1 cellular context compared by ENCODE assay signal in genomic region chr22:50250555-50251471, GRCh38.
TF ChIP-seq lines count a peak whose summit lies in the region.

A gene with protein sequence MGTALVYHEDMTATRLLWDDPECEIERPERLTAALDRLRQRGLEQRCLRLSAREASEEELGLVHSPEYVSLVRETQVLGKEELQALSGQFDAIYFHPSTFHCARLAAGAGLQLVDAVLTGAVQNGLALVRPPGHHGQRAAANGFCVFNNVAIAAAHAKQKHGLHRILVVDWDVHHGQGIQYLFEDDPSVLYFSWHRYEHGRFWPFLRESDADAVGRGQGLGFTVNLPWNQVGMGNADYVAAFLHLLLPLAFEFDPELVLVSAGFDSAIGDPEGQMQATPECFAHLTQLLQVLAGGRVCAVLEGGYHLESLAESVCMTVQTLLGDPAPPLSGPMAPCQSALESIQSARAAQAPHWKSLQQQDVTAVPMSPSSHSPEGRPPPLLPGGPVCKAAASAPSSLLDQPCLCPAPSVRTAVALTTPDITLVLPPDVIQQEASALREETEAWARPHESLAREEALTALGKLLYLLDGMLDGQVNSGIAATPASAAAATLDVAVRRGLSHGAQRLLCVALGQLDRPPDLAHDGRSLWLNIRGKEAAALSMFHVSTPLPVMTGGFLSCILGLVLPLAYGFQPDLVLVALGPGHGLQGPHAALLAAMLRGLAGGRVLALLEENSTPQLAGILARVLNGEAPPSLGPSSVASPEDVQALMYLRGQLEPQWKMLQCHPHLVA (minus strand): TSS chr22:50251265. CDS start chr22:50251032, 233 bp downstream.

TF ChIP-seq in HepG2, 621 proteins besides CTCF, POLR2A, EP300 and RAD21 (continued from another document and continues in another):
- TF ChIP-seq, protein P1, sequence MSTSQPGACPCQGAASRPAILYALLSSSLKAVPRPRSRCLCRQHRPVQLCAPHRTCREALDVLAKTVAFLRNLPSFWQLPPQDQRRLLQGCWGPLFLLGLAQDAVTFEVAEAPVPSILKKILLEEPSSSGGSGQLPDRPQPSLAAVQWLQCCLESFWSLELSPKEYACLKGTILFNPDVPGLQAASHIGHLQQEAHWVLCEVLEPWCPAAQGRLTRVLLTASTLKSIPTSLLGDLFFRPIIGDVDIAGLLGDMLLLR (CRISPR knock-in tag; IDR thresholded peaks at IDR 0.05), result peak; percentile 78
- TF ChIP-seq ZNF329 (CRISPR knock-in tag; IDR thresholded peaks at IDR 0.05; ENCODE audit: low read depth) (0 out of 2 replicates have a peak, but pooled peaks have one; percentile 24), ZIK1 (CRISPR knock-in tag; IDR thresholded peaks at IDR 0.05; ENCODE audit: borderline replicate concordance, low read depth) (peak; percentile 25; the same call in 1 of the 2 replicates), MEIS1 (CRISPR knock-in tag; IDR thresholded peaks at IDR 0.05; ENCODE audit: borderline replicate concordance) (0 out of 2 replicates have a peak, but pooled peaks have one; percentile 5), ZBTB38 (CRISPR knock-in tag; IDR thresholded peaks at IDR 0.05) (0 out of 2 replicates have a peak, but pooled peaks have one; percentile 25), ZZZ3 (CRISPR knock-in tag; IDR thresholded peaks at IDR 0.05; ENCODE audit: borderline replicate concordance) (peak; percentile 21; the same call in 1 of the 2 replicates), ZBTB2 (CRISPR knock-in tag; IDR thresholded peaks at IDR 0.05; ENCODE audit: low read depth) (peak; percentile 78), ZNF264 (CRISPR knock-in tag; IDR thresholded peaks at IDR 0.05) (no peak), PTBP1 (IDR thresholded peaks at IDR 0.05; ENCODE audit: low read depth, low read length, poor library complexity, severe bottlenecking) (no peak), EED (CRISPR knock-in tag; IDR thresholded peaks at IDR 0.05) (peak; percentile 32; the same call in 1 of the 2 replicates), ZNF570 (CRISPR knock-in tag; IDR thresholded peaks at IDR 0.05; ENCODE audit: borderline replicate concordance) (no peak), ZNF768 (CRISPR knock-in tag; IDR thresholded peaks at IDR 0.05) (peak; percentile 50; the same call in 1 of the 2 replicates), PHF8 (CRISPR knock-in tag; IDR thresholded peaks at IDR 0.05) (peak; percentile 74), ZNF883 (CRISPR knock-in tag; IDR thresholded peaks at IDR 0.05; ENCODE audit: not compliant biosample characterization) (peak; percentile 83), ZNF678 (CRISPR knock-in tag; IDR thresholded peaks at IDR 0.05) (0 out of 2 replicates have a peak, but pooled peaks have one; percentile 36), NFYB (CRISPR knock-in tag; IDR thresholded peaks at IDR 0.05) (no peak), ZNF275 (CRISPR knock-in tag; IDR thresholded peaks at IDR 0.05; ENCODE audit: borderline replicate concordance) (0 out of 2 replicates have a peak, but pooled peaks have one; percentile 25), ZFP91 (CRISPR knock-in tag; IDR thresholded peaks at IDR 0.05; ENCODE audit: borderline replicate concordance) (peak; percentile 66; the same call in 1 of the 2 replicates), ISL2 (CRISPR knock-in tag; IDR thresholded peaks at IDR 0.05) (no peak), SALL1 (CRISPR knock-in tag; IDR thresholded peaks at IDR 0.05) (peak; percentile 56), ZMYM4 (CRISPR knock-in tag; IDR thresholded peaks at IDR 0.05) (0 out of 2 replicates have a peak, but pooled peaks have one; percentile 42), ZNF891 (CRISPR knock-in tag; IDR thresholded peaks at IDR 0.05) (peak; percentile 78), GLI4 (CRISPR knock-in tag; IDR thresholded peaks at IDR 0.05; ENCODE audit: borderline replicate concordance) (no peak), JDP2 (CRISPR knock-in tag; IDR thresholded peaks at IDR 0.05; ENCODE audit: borderline replicate concordance) (no peak), ZNF136 (CRISPR knock-in tag; IDR thresholded peaks at IDR 0.05; ENCODE audit: low read depth) (peak; percentile 18; the same call in 1 of the 2 replicates), PHF20 (CRISPR knock-in tag; IDR thresholded peaks at IDR 0.05) (peak; percentile 69; the same call in 1 of the 2 replicates), SP5 (CRISPR knock-in tag; IDR thresholded peaks at IDR 0.05; ENCODE audit: borderline replicate concordance, low read depth) (peak; percentile 46; the same call in 1 of the 2 replicates), TEAD2 (CRISPR knock-in tag; IDR thresholded peaks at IDR 0.05) (no peak), SIX4 (CRISPR knock-in tag; IDR thresholded peaks at IDR 0.05) (no peak), POLR2AphosphoS5 (IDR thresholded peaks at IDR 0.05; ENCODE audit: low read depth, low read length) (peak; percentile 52; the same call in 1 of the 2 replicates), ZNF724P (CRISPR knock-in tag; IDR thresholded peaks at IDR 0.05; ENCODE audit: borderline replicate concordance) (peak; percentile 65; the same call in 1 of the 2 replicates), ZNF709 (CRISPR knock-in tag; IDR thresholded peaks at IDR 0.05) (no peak), DR1 (CRISPR knock-in tag; IDR thresholded peaks at IDR 0.05) (peak; percentile 17; the same call in 1 of the 2 replicates), ZNF572 (CRISPR knock-in tag; IDR thresholded peaks at IDR 0.05) (0 out of 2 replicates have a peak, but pooled peaks have one; percentile 75), ZNF800 (CRISPR knock-in tag; IDR thresholded peaks at IDR 0.05) (peak; percentile 96), HOXA3 (CRISPR knock-in tag; IDR thresholded peaks at IDR 0.05) (peak; percentile 49; the same call in 1 of the 2 replicates), AGO2 (optimal IDR thresholded peaks at IDR 0.05; ENCODE audit: low read depth, low read length) (peak; percentile 74), SP4 (CRISPR knock-in tag; IDR thresholded peaks at IDR 0.05) (peak; percentile 81)
- TF ChIP-seq, protein P2, sequence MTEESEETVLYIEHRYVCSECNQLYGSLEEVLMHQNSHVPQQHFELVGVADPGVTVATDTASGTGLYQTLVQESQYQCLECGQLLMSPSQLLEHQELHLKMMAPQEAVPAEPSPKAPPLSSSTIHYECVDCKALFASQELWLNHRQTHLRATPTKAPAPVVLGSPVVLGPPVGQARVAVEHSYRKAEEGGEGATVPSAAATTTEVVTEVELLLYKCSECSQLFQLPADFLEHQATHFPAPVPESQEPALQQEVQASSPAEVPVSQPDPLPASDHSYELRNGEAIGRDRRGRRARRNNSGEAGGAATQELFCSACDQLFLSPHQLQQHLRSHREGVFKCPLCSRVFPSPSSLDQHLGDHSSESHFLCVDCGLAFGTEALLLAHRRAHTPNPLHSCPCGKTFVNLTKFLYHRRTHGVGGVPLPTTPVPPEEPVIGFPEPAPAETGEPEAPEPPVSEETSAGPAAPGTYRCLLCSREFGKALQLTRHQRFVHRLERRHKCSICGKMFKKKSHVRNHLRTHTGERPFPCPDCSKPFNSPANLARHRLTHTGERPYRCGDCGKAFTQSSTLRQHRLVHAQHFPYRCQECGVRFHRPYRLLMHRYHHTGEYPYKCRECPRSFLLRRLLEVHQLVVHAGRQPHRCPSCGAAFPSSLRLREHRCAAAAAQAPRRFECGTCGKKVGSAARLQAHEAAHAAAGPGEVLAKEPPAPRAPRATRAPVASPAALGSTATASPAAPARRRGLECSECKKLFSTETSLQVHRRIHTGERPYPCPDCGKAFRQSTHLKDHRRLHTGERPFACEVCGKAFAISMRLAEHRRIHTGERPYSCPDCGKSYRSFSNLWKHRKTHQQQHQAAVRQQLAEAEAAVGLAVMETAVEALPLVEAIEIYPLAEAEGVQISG (CRISPR knock-in tag; IDR thresholded peaks at IDR 0.05), result peak; percentile 63; the same call in 1 of the 2 replicates
- TF ChIP-seq, protein P3, sequence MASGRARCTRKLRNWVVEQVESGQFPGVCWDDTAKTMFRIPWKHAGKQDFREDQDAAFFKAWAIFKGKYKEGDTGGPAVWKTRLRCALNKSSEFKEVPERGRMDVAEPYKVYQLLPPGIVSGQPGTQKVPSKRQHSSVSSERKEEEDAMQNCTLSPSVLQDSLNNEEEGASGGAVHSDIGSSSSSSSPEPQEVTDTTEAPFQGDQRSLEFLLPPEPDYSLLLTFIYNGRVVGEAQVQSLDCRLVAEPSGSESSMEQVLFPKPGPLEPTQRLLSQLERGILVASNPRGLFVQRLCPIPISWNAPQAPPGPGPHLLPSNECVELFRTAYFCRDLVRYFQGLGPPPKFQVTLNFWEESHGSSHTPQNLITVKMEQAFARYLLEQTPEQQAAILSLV (CRISPR knock-in tag; IDR thresholded peaks at IDR 0.05; ENCODE audit: borderline replicate concordance), result peak; percentile 72; the same call in 1 of the 2 replicates
- TF ChIP-seq, protein P4, sequence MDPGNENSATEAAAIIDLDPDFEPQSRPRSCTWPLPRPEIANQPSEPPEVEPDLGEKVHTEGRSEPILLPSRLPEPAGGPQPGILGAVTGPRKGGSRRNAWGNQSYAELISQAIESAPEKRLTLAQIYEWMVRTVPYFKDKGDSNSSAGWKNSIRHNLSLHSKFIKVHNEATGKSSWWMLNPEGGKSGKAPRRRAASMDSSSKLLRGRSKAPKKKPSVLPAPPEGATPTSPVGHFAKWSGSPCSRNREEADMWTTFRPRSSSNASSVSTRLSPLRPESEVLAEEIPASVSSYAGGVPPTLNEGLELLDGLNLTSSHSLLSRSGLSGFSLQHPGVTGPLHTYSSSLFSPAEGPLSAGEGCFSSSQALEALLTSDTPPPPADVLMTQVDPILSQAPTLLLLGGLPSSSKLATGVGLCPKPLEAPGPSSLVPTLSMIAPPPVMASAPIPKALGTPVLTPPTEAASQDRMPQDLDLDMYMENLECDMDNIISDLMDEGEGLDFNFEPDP (CRISPR knock-in tag; conservative IDR thresholded peaks at IDR 0.05), result 0 out of 2 replicates have a peak, but pooled peaks have one; percentile 44
- TF ChIP-seq, protein P5, sequence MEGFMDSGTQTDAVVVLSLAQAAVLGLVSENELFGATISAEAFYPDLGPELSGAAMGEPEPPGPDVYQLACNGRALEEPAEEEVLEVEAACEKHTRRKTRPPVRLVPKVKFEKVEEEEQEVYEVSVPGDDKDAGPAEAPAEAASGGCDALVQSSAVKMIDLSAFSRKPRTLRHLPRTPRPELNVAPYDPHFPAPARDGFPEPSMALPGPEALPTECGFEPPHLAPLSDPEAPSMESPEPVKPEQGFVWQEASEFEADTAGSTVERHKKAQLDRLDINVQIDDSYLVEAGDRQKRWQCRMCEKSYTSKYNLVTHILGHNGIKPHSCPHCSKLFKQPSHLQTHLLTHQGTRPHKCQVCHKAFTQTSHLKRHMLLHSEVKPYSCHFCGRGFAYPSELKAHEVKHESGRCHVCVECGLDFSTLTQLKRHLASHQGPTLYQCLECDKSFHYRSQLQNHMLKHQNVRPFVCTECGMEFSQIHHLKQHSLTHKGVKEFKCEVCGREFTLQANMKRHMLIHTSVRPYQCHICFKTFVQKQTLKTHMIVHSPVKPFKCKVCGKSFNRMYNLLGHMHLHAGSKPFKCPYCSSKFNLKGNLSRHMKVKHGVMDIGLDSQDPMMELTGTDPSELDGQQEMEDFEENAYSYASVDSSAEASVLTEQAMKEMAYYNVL (CRISPR knock-in tag; IDR thresholded peaks at IDR 0.05; ENCODE audit: borderline replicate concordance), result no peak
